In genomic region chr7:151745706-151746105, GRCh38 we compare ENCODE assay signal across 2 cellular contexts.
TF ChIP-seq lines count a peak whose summit lies in the region.

No MANE protein-coding gene starts in this region.

TF ChIP-seq in IMR-90, 13 proteins besides CTCF, POLR2A, EP300 and RAD21:
- TF ChIP-seq BHLHE40 (IDR thresholded peaks at IDR 0.05; ENCODE audit: low read depth, low read length): no peak
- TF ChIP-seq MAZ (IDR thresholded peaks at IDR 0.05; ENCODE audit: borderline replicate concordance, low read depth, low read length): no peak

TF ChIP-seq in liver, 16 proteins besides CTCF, POLR2A, EP300 and RAD21:
- no peak for TF ChIP-seq TAF1 (conservative IDR thresholded peaks at IDR 0.05)
- TF ChIP-seq FOXA1 (IDR thresholded peaks at IDR 0.05): no peak
- no peak for TF ChIP-seq SP1 (IDR thresholded peaks at IDR 0.05)
- TF ChIP-seq FOXA2 (IDR thresholded peaks at IDR 0.05): no peak
- TF ChIP-seq NR2F2 (IDR thresholded peaks at IDR 0.05): no peak
- TF ChIP-seq JUND (IDR thresholded peaks at IDR 0.05): no peak
- TF ChIP-seq EGR1 (IDR thresholded peaks at IDR 0.05; ENCODE audit: low read depth in 2 of 2): no peak
- no peak for TF ChIP-seq MAX (IDR thresholded peaks at IDR 0.05)
- no peak for TF ChIP-seq HNF4G (IDR thresholded peaks at IDR 0.05)
- no peak for TF ChIP-seq ZBTB33 (IDR thresholded peaks at IDR 0.05)
- no peak for TF ChIP-seq ATF3 (IDR thresholded peaks at IDR 0.05)
- TF ChIP-seq YY1 (IDR thresholded peaks at IDR 0.05): no peak
- no peak for TF ChIP-seq GABPA (IDR thresholded peaks at IDR 0.05 in 1 of 2, conservative IDR thresholded peaks at IDR 0.05 in 1 of 2)
- TF ChIP-seq HNF4A (conservative IDR thresholded peaks at IDR 0.05): no peak
- TF ChIP-seq RXRA (IDR thresholded peaks at IDR 0.05): no peak
- TF ChIP-seq REST (IDR thresholded peaks at IDR 0.05): no peak
